Comparison of ENCODE assay signal across 30 cellular contexts in genomic region chrX:13008851-13009250, GRCh38. TPM values are rescaled to one million over a fixed set of nuclear protein-coding genes. Genes with fewer than 3 reads are reported as not detected.
DNase-seq lines count a peak whose midpoint lies in the region; ATAC-seq, FAIRE-seq and TF ChIP-seq lines count a peak whose summit lies in the region.
"Had no signal": no experiment of that assay in that cellular context is flagged by ENCODE, and none has a peak within 500 bp of the region (broad histone marks: within the 10 kb centered on the region; RNA-seq: fewer than 3 reads in every experiment).

No MANE protein-coding gene starts in this region.

- peak overlapping the region; percentile 75 for H3K9ac ChIP-seq in GM12878 (ENCODE audit: control insufficient read depth, insufficient read depth, low read length)
- H3K9ac ChIP-seq: GM23248 had no signal

- BruUV-seq in OCI-LY7 (replicated peaks; lab: Mats Ljungman, UMichigan) (no TSS peak), GM12878 (replicated peaks; lab: Mats Ljungman, UMichigan) (no TSS peak)

- WGBS in GM12878 (ENCODE audit: insufficient coverage, insufficient replicate concordance, low lambda C conversion rate, missing lambda C conversion rate) = 94% methylated on average over 3 of the region's 3 CpGs

- no peak for TF ChIP-seq RAD21 in GM12878 (IDR thresholded peaks at IDR 0.05; ENCODE audit: insufficient read depth, low read depth, low read length)

- peak overlapping the region; percentile 15 for H3K27ac ChIP-seq in CD4-positive, CD25-positive, alpha-beta regulatory T cell (ENCODE audit: insufficient read depth, low read length, poor library complexity, severe bottlenecking)
- H3K27ac ChIP-seq in OCI-LY7 (ENCODE audit: low read depth, low read length, poor library complexity, severe bottlenecking) (no peak overlapping the region), GM12878 (ENCODE audit: control insufficient read depth, insufficient read depth) (peak overlapping the region; percentile 91)
- peak overlapping the region; percentile 18 for H3K27ac ChIP-seq in naive thymus-derived CD4-positive, alpha-beta T cell (ENCODE audit: low read depth, low read length)
- H3K27ac ChIP-seq: GM23248, thyroid gland, WERI-Rb-1 had no signal

- H3K36me3 Mint-ChIP-seq in CD4-positive, CD25-positive, alpha-beta regulatory T cell = peaks cover 3% of the 10 kb centered on the region
- peaks cover 0 to 3% (median 0%) of the 10 kb centered on the region in 5 donors for H3K36me3 Mint-ChIP-seq in naive thymus-derived CD4-positive, alpha-beta T cell

- H2AFZ ChIP-seq in OCI-LY7 (ENCODE audit: low read length) (no peak overlapping the region), GM12878 (ENCODE audit: control insufficient read depth, low read depth, low read length) (no peak overlapping the region; the same call in 1 of the 2 replicates)
- H2AFZ ChIP-seq: GM23248 had no signal

- RAD21 ChIA-PET in GM12878 (lab: Charles Lee; ENCODE audit: unreplicated experiment) = interaction anchor here (1.0 to 22.5 kb wide), 10 partner anchors 8 to 249 kb away, joined by 3 to 689 read pairs (median 40); partner anchors contain the start of gene TMSB4X

- H3K4me3 ChIP-seq in CD4-positive, CD25-positive, alpha-beta regulatory T cell (ENCODE audit: low read depth, low read length) = no peak overlapping the region
- H3K4me3 ChIP-seq in OCI-LY7 (ENCODE audit: low read depth, low read length, poor library complexity, severe bottlenecking) (no peak overlapping the region), GM12878 (peak overlapping the region; percentile 35; the same call in 1 of the 2 replicates)
- no peak overlapping the region for H3K4me3 ChIP-seq in naive thymus-derived CD4-positive, alpha-beta T cell (ENCODE audit: low read length)
- H3K4me3 ChIP-seq: GM23248, MG63, stomach, thyroid gland had no signal

- H3K9me3 ChIP-seq in CD4-positive, CD25-positive, alpha-beta regulatory T cell (ENCODE audit: control insufficient read depth in 2 of 2, low read length in 2 of 2) = no peaks in the 10 kb centered on the region
- H3K9me3 ChIP-seq in OCI-LY7 (ENCODE audit: low read length) = no peaks in the 10 kb centered on the region
- H3K9me3 ChIP-seq in GM12878 (replicated peaks; ENCODE audit: control insufficient read depth, insufficient read depth, low read length) = no peaks in the 10 kb centered on the region
- no peaks in the 10 kb centered on the region for H3K9me3 ChIP-seq in naive thymus-derived CD4-positive, alpha-beta T cell (ENCODE audit: control insufficient read depth in 2 of 3, low read length in 3 of 3)
- H3K9me3 ChIP-seq: Caco-2, MG63, stomach, thyroid gland had no signal

- peaks cover 53% of the 10 kb centered on the region for H3K4me1 ChIP-seq in CD4-positive, CD25-positive, alpha-beta regulatory T cell (ENCODE audit: control insufficient read depth, insufficient read depth, low read length, poor library complexity, severe bottlenecking)
- H3K4me1 ChIP-seq in OCI-LY7 (ENCODE audit: insufficient read depth, low read length, poor library complexity, severe bottlenecking) = peaks cover 55% of the 10 kb centered on the region
- peaks cover 72% of the 10 kb centered on the region for H3K4me1 ChIP-seq in GM12878 (ENCODE audit: control insufficient read depth, insufficient read depth, low read length)
- peaks cover 22 to 52% of the 10 kb centered on the region in 2 donors for H3K4me1 ChIP-seq in naive thymus-derived CD4-positive, alpha-beta T cell (ENCODE audit: control insufficient read depth in 2 of 2, insufficient read depth in 2 of 2, low read length in 2 of 2)

- SMC1A ChIA-PET in GM12878 (lab: Charles Lee; ENCODE audit: uncharacterized antibody, unreplicated experiment) = interaction anchor here (0.7 to 25.1 kb wide), 13 partner anchors 8 to 479 kb away, joined by 3 to 847 read pairs (median 14); partner anchors contain the start of gene TMSB4X

- H3K27ac Mint-ChIP-seq in CD4-positive, CD25-positive, alpha-beta regulatory T cell = peak overlapping the region in 2 of 3 donors; percentile 49 to 72
- peak overlapping the region in 5 of 9 donors; percentile 2 to 93 (median 36) for H3K27ac Mint-ChIP-seq in naive thymus-derived CD4-positive, alpha-beta T cell
- H3K27ac Mint-ChIP-seq: activated naive CD8-positive, alpha-beta T cell treated with anti-CD3 and anti-CD28 coated beads for 36 hours; HFFc6 had no signal

- H3K79me2 ChIP-seq in OCI-LY7 (ENCODE audit: insufficient read depth, low read depth, low read length) = no peaks in the 10 kb centered on the region
- no peaks in the 10 kb centered on the region; the same call in none of the 2 replicates for H3K79me2 ChIP-seq in GM12878 (ENCODE audit: control insufficient read depth, insufficient read depth, low read length)

- no peak for TF ChIP-seq CTCF in OCI-LY7 (conservative IDR thresholded peaks at IDR 0.05; ENCODE audit: low read length)
- no peak for TF ChIP-seq CTCF in GM12878 (IDR thresholded peaks at IDR 0.05 in 2 of 3, conservative IDR thresholded peaks at IDR 0.05 in 1 of 3; ENCODE audit: control insufficient read depth in 2 of 3, extremely low read depth in 1 of 3, insufficient read depth in 1 of 3, low read depth in 3 of 3, low read length in 3 of 3)

- no peaks in the 10 kb centered on the region for H4K20me1 ChIP-seq in OCI-LY7 (ENCODE audit: insufficient read depth, low read length)
- H4K20me1 ChIP-seq in GM12878 (ENCODE audit: control insufficient read depth, insufficient read depth) = no peaks in the 10 kb centered on the region

- no peaks in the 10 kb centered on the region for H3K9me2 ChIP-seq in OCI-LY7 (ENCODE audit: insufficient read depth, low read length)

- peaks cover 18 to 80% (median 47%) of the 10 kb centered on the region in 4 donors for H3K4me1 Mint-ChIP-seq in CD4-positive, CD25-positive, alpha-beta regulatory T cell
- H3K4me1 Mint-ChIP-seq in naive thymus-derived CD4-positive, alpha-beta T cell = peaks cover 38 to 84% (median 69%) of the 10 kb centered on the region in 7 donors

- CTCF ChIA-PET in OCI-LY7 (lab: Charles Lee; ENCODE audit: unreplicated experiment) = no interaction called here
- CTCF ChIA-PET in GM12878 (lab: Yijun Ruan, JAX) = interaction anchor here (1.8 to 12.2 kb wide), 8 partner anchors 14 to 479 kb away, joined by 6 to 123 read pairs (median 9); no protein-coding TSS in a partner anchor
- CTCF ChIA-PET in naive thymus-derived CD4-positive, alpha-beta T cell (lab: Charles Lee) = no interaction called here

- no peaks in the 10 kb centered on the region for H3K27me3 ChIP-seq in CD4-positive, CD25-positive, alpha-beta regulatory T cell (ENCODE audit: control insufficient read depth, insufficient read depth, low read length)
- no peaks in the 10 kb centered on the region for H3K27me3 ChIP-seq in GM12878 (replicated peaks in 1 of 2; ENCODE audit: control insufficient read depth in 2 of 2, insufficient read depth in 2 of 2, low read length in 1 of 2)
- no peaks in the 10 kb centered on the region for H3K27me3 ChIP-seq in naive thymus-derived CD4-positive, alpha-beta T cell (ENCODE audit: control insufficient read depth in 2 of 2, insufficient read depth in 2 of 2, low read length in 2 of 2)
- H3K27me3 ChIP-seq: MG63, stomach, thyroid gland had no signal

- no peaks in the 10 kb centered on the region for H3K36me3 ChIP-seq in CD4-positive, CD25-positive, alpha-beta regulatory T cell (ENCODE audit: control insufficient read depth, insufficient read depth, low read length)
- H3K36me3 ChIP-seq in OCI-LY7 (ENCODE audit: insufficient read depth, low read length) (no peaks in the 10 kb centered on the region), GM12878 (ENCODE audit: control insufficient read depth in 2 of 2, insufficient read depth in 2 of 2, low read length in 1 of 2) (no peaks in the 10 kb centered on the region)
- H3K36me3 ChIP-seq in naive thymus-derived CD4-positive, alpha-beta T cell (ENCODE audit: control insufficient read depth in 2 of 3, insufficient read depth in 3 of 3, low read length in 3 of 3) = no peaks in the 10 kb centered on the region
- H3K36me3 ChIP-seq: MG63, stomach, thyroid gland, WERI-Rb-1 had no signal

- H3K9me3 Mint-ChIP-seq in CD4-positive, CD25-positive, alpha-beta regulatory T cell = no peaks in the 10 kb centered on the region
- H3K9me3 Mint-ChIP-seq in naive thymus-derived CD4-positive, alpha-beta T cell = peaks cover 0 to 1% (median 0%) of the 10 kb centered on the region in 11 donors
- H3K9me3 Mint-ChIP-seq: activated naive CD8-positive, alpha-beta T cell treated with anti-CD3 and anti-CD28 coated beads for 36 hours; HFFc6 had no signal

- H3K4me2 ChIP-seq in OCI-LY7 (ENCODE audit: low read length) (peak overlapping the region; percentile 59; the same call in 1 of the 2 replicates), GM12878 (ENCODE audit: control insufficient read depth, insufficient read depth) (peak overlapping the region; percentile 93)

- in situ Hi-C loops in GM12878 (cut with MboI) = no loop called here

- TF ChIP-seq POLR2A in GM12878 (IDR thresholded peaks at IDR 0.05; ENCODE audit: low read depth, low read length) = no peak

- H3K4me3 Mint-ChIP-seq in CD4-positive, CD25-positive, alpha-beta regulatory T cell = peak overlapping the region in 1 of 4 donors; percentile 17
- H3K4me3 Mint-ChIP-seq in naive thymus-derived CD4-positive, alpha-beta T cell = no peak overlapping the region
- H3K4me3 Mint-ChIP-seq: activated naive CD8-positive, alpha-beta T cell treated with anti-CD3 and anti-CD28 coated beads for 36 hours; HFFc6 had no signal

- no peak for TF ChIP-seq EP300 in GM12878 (IDR thresholded peaks at IDR 0.05; ENCODE audit: borderline replicate concordance in 1 of 2, control insufficient read depth in 1 of 2, low read depth in 2 of 2, low read length in 2 of 2)

- no peak for DNase-seq in CD4-positive, CD25-positive, alpha-beta regulatory T cell
- DNase-seq in OCI-LY7 (ENCODE audit: low spot score) (no peak), GM12878 (ENCODE audit: low read depth, low spot score) (no peak), AML-193 (lab: John Stamatoyannopoulos, UW) (no peak), midbrain (lab: John Stamatoyannopoulos, UW) (no peak), DMS79 treated with DMSO at 0.1 percent for 48 hours (lab: John Stamatoyannopoulos, UW) (no peak)
- no peak for DNase-seq in naive thymus-derived CD4-positive, alpha-beta T cell
- DNase-seq in stimulated activated CD4-positive, alpha-beta T cell treated with anti-CD3 and anti-CD28 coated beads, Interleukin-4, amount 100 ng/mL, for 1 hour = no peak
- DNase-seq: activated CD4-positive, alpha-beta T cell treated with anti-CD3 and anti-CD28 coated beads for 48 hours; activated naive CD8-positive, alpha-beta T cell treated with anti-CD3 and anti-CD28 coated beads for 36 hours; Caco-2; effector CD8-positive, alpha-beta T cell; GDM1; HFFc6; KBM-7; NCI-H1105 treated with DMSO at 0.1 percent for 48 hours; NCI-H187 treated with DMSO at 0.1 percent for 48 hours; NCI-H2171; NCI-H510A; SHP77; stomach; T1000; WERI-Rb-1 had no signal

- POLR2A ChIA-PET in OCI-LY7 (lab: Charles Lee) (interaction anchor here (0.6 to 1.5 kb wide), 4 partner anchors 8 to 37 kb away, joined by 3 to 5 read pairs (median 4); no protein-coding TSS in a partner anchor), GM12878 (lab: Charles Lee) (interaction anchor here (0.6 to 17.2 kb wide), 10 partner anchors 11 to 76 kb away, joined by 3 to 280 read pairs (median 4); no protein-coding TSS in a partner anchor)
- POLR2A ChIA-PET in naive thymus-derived CD4-positive, alpha-beta T cell (lab: Charles Lee) = interaction anchor here (1.0 to 29.2 kb wide), 6 partner anchors 7 to 79 kb away, joined by 3 to 873 read pairs (median 82); partner anchors contain the start of gene TMSB4X

- no peak for ATAC-seq in CD4-positive, CD25-positive, alpha-beta regulatory T cell (ENCODE audit: low read depth in 2 of 2)
- no peak for ATAC-seq in GM12878
- ATAC-seq in naive thymus-derived CD4-positive, alpha-beta T cell = no peak

- intact Hi-C loops in OCI-LY7 (cut with micrococcal nuclease; ENCODE audit: unreplicated experiment) (no loop called here), GM12878 (cut with micrococcal nuclease; ENCODE audit: unreplicated experiment) (loop anchor here (2.0 to 10.0 kb wide), 2 partner anchors 156 to 248 kb away; no protein-coding TSS in a partner anchor)
- intact Hi-C loops in naive thymus-derived CD4-positive, alpha-beta T cell (cut with micrococcal nuclease) = no loop called here

- H3K27me3 Mint-ChIP-seq in CD4-positive, CD25-positive, alpha-beta regulatory T cell = no peaks in the 10 kb centered on the region
- H3K27me3 Mint-ChIP-seq in naive thymus-derived CD4-positive, alpha-beta T cell = no peaks in the 10 kb centered on the region
- H3K27me3 Mint-ChIP-seq: activated naive CD8-positive, alpha-beta T cell treated with anti-CD3 and anti-CD28 coated beads for 36 hours had no signal

- FAIRE-seq in GM12878 (lab: Jason Lieb, UNC) = no peak
- FAIRE-seq: colon had no signal

RNA-seq across cellular contexts. Expression of gene TMSB4X, which starts 33.9 kb away (rescaled TPM):
- 6,725 TPM for total RNA-seq in CD4-positive, CD25-positive, alpha-beta regulatory T cell
- polyA plus RNA-seq in CD4-positive, CD25-positive, alpha-beta regulatory T cell = over 10,000 TPM; 30,486 to 36,942 (median 35,671) TPM
- 1,355 and 1,476 TPM in 2 replicates for total RNA-seq in OCI-LY7 (2014; rRNA removed; shearing (Covaris generic))
- total RNA-seq in OCI-LY7 (2022) (1,524 and 1,540 TPM in 2 replicates), GM12878 (2014; rRNA removed) (20,095 and 20,513 TPM in 2 replicates), GM12878 (2014; rRNA removed; fragmentation: Illumina TruSeq; extraction: Trizol) (14,081 and 14,526 TPM in 2 replicates), GM12878 (2021) (15,676 and 15,778 TPM in 2 replicates)
- 726 and 815 TPM in 2 replicates for total RNA-seq in GM12878 (2013; cell fraction: nucleolus; rRNA removed)
- polyA plus RNA-seq in GM12878 (2011; ENCODE audit: low read depth) = 20,663 TPM
- polyA plus RNA-seq in GM12878 (2011; rRNA removed) (13,924 and 13,999 TPM in 2 replicates), GM12878 (2014; fragmentation: Illumina TruSeq; extraction: Trizol) (22,521 and 25,739 TPM in 2 replicates), GM12878 (2014; fragmentation: Nextera tagmentation; extraction: Ambion mirVana) (over 10,000 TPM; 32,576 to 35,408 TPM), GM12878 (2014; rRNA removed) (21,672 and 21,926 TPM in 2 replicates), GM12878 (2016; fragmentation: Nextera tagmentation; extraction: Ambion mirVana) (over 10,000 TPM; 35,271 to 37,234 TPM)
- 6,321 and 8,073 TPM in 2 replicates for polyA plus RNA-seq in GM12878 (2011; cell fraction: cytosol; rRNA removed)
- polyA plus RNA-seq in GM12878 (2011; cell fraction: nucleus; rRNA removed) = 2,770 and 4,943 TPM in 2 replicates
- polyA plus RNA-seq in GM12878 (2012) = 18,326 and 24,333 TPM in 2 replicates
- 5,151 and 6,646 TPM in 2 replicates for polyA minus RNA-seq in GM12878 (2011; rRNA and poly(A)+ RNA removed)
- 2,250 and 2,391 TPM in 2 replicates for polyA minus RNA-seq in GM12878 (2011; cell fraction: cytosol; rRNA and poly(A)+ RNA removed)
- 1,575 and 1,669 TPM in 2 replicates for polyA minus RNA-seq in GM12878 (2011; cell fraction: nucleus; rRNA and poly(A)+ RNA removed)
- over 10,000 TPM in 1 of 5 experiments, 1,000 to 10,000 TPM in 4; 3,911 to 13,454 (median 4,935) TPM for total RNA-seq in naive thymus-derived CD4-positive, alpha-beta T cell
- over 10,000 TPM; 26,512 to 30,787 TPM for polyA plus RNA-seq in naive thymus-derived CD4-positive, alpha-beta T cell

RNA-seq across cellular contexts. Expression of gene FAM9C, which starts 35.6 kb away (rescaled TPM):
- total RNA-seq in CD4-positive, CD25-positive, alpha-beta regulatory T cell = not detected
- not detected for polyA plus RNA-seq in CD4-positive, CD25-positive, alpha-beta regulatory T cell
- total RNA-seq in OCI-LY7 (2014; rRNA removed; shearing (Covaris generic)) = 0.13 TPM in 1 of 2 replicates, not detected in the other
- total RNA-seq in OCI-LY7 (2022) (not detected in 2 replicates), GM12878 (2014; rRNA removed) (not detected in 2 replicates), GM12878 (2014; rRNA removed; fragmentation: Illumina TruSeq; extraction: Trizol) (not detected in 2 replicates), GM12878 (2021) (not detected in 2 replicates)
- 0.61 and 0.65 TPM in 2 replicates for total RNA-seq in GM12878 (2013; cell fraction: nucleolus; rRNA removed)
- not detected for polyA plus RNA-seq in GM12878 (2011; ENCODE audit: low read depth)
- polyA plus RNA-seq in GM12878 (2011; rRNA removed) (0.03 and 0.10 TPM in 2 replicates), GM12878 (2014; fragmentation: Illumina TruSeq; extraction: Trizol) (0.01 and 0.11 TPM in 2 replicates), GM12878 (2014; fragmentation: Nextera tagmentation; extraction: Ambion mirVana) (not detected), GM12878 (2014; rRNA removed) (0.04 TPM in 1 of 2 replicates, not detected in the other), GM12878 (2016; fragmentation: Nextera tagmentation; extraction: Ambion mirVana) (not detected)
- polyA plus RNA-seq in GM12878 (2011; cell fraction: cytosol; rRNA removed) = 0.01 TPM in 1 of 2 replicates, not detected in the other
- 0.07 and 0.10 TPM in 2 replicates for polyA plus RNA-seq in GM12878 (2011; cell fraction: nucleus; rRNA removed)
- polyA plus RNA-seq in GM12878 (2012) = 0.31 TPM in 1 of 2 replicates, not detected in the other
- not detected in 2 replicates for polyA minus RNA-seq in GM12878 (2011; rRNA and poly(A)+ RNA removed)
- not detected in 2 replicates for polyA minus RNA-seq in GM12878 (2011; cell fraction: cytosol; rRNA and poly(A)+ RNA removed)
- not detected in 2 replicates for polyA minus RNA-seq in GM12878 (2011; cell fraction: nucleus; rRNA and poly(A)+ RNA removed)
- total RNA-seq in naive thymus-derived CD4-positive, alpha-beta T cell = under 1 TPM in 2 of 5 experiments, not detected in 3; 0.16 to 0.19 TPM
- not detected for polyA plus RNA-seq in naive thymus-derived CD4-positive, alpha-beta T cell
- total RNA-seq: activated naive CD8-positive, alpha-beta T cell treated with anti-CD3 and anti-CD28 coated beads for 36 hours; Caco-2; epithelial cell of proximal tubule; GM23248; HFFc6; mesenteric fat pad; right cardiac atrium had no signal
- polyA plus RNA-seq: GM23248 had no signal
